In the genomic region with DNA sequence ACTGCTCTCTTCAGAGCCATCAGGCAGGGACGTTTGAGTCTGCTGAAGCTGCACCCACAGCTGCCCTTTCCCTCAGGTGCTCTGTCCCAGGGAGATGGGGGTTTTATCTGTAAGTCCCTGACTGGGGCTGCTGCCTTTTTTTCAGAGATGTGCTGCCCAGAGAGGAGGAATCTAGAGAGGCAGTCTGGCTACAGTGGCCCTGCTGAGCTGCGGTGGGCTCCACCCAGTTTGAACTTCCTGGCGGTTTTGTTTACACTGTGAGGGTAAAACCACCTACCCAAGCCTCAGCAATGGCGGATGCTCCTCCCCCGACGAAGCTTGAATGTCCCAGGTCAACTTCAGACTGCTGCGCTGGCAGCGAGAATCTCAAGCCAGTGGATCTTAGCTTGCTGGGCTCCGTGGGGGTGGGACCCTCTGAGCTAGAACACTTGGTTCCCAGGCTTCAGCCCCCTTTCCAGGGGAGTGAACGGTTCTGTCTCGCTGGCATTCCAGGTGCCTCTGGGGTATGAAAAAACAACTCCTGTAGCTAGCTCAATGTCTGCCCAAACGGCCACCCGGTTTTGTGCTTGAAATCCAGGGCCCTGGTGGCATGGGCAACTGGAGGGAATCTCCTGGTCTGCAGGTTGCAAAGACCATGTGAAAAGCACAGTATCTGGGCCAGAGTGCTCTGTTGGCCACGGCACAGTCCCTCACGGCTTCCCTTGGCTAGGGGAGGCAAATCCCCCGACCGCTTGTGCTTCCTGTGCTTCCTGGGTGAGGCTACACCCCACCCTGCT, we compare ENCODE assay signal across 1 cellular context.
TF ChIP-seq lines count a peak whose summit lies in the region.

No MANE protein-coding gene starts in this region.

TF ChIP-seq in HepG2, 621 proteins besides CTCF, POLR2A, EP300 and RAD21 (continued from another document):
- TF ChIP-seq, protein P1, sequence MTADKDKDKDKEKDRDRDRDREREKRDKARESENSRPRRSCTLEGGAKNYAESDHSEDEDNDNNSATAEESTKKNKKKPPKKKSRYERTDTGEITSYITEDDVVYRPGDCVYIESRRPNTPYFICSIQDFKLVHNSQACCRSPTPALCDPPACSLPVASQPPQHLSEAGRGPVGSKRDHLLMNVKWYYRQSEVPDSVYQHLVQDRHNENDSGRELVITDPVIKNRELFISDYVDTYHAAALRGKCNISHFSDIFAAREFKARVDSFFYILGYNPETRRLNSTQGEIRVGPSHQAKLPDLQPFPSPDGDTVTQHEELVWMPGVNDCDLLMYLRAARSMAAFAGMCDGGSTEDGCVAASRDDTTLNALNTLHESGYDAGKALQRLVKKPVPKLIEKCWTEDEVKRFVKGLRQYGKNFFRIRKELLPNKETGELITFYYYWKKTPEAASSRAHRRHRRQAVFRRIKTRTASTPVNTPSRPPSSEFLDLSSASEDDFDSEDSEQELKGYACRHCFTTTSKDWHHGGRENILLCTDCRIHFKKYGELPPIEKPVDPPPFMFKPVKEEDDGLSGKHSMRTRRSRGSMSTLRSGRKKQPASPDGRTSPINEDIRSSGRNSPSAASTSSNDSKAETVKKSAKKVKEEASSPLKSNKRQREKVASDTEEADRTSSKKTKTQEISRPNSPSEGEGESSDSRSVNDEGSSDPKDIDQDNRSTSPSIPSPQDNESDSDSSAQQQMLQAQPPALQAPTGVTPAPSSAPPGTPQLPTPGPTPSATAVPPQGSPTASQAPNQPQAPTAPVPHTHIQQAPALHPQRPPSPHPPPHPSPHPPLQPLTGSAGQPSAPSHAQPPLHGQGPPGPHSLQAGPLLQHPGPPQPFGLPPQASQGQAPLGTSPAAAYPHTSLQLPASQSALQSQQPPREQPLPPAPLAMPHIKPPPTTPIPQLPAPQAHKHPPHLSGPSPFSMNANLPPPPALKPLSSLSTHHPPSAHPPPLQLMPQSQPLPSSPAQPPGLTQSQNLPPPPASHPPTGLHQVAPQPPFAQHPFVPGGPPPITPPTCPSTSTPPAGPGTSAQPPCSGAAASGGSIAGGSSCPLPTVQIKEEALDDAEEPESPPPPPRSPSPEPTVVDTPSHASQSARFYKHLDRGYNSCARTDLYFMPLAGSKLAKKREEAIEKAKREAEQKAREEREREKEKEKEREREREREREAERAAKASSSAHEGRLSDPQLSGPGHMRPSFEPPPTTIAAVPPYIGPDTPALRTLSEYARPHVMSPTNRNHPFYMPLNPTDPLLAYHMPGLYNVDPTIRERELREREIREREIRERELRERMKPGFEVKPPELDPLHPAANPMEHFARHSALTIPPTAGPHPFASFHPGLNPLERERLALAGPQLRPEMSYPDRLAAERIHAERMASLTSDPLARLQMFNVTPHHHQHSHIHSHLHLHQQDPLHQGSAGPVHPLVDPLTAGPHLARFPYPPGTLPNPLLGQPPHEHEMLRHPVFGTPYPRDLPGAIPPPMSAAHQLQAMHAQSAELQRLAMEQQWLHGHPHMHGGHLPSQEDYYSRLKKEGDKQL (CRISPR knock-in tag; IDR thresholded peaks at IDR 0.05; ENCODE audit: low read depth): no peak
- TF ChIP-seq ZNF10 (CRISPR knock-in tag; IDR thresholded peaks at IDR 0.05; ENCODE audit: borderline replicate concordance, low read depth): no peak
- TF ChIP-seq, protein P2, sequence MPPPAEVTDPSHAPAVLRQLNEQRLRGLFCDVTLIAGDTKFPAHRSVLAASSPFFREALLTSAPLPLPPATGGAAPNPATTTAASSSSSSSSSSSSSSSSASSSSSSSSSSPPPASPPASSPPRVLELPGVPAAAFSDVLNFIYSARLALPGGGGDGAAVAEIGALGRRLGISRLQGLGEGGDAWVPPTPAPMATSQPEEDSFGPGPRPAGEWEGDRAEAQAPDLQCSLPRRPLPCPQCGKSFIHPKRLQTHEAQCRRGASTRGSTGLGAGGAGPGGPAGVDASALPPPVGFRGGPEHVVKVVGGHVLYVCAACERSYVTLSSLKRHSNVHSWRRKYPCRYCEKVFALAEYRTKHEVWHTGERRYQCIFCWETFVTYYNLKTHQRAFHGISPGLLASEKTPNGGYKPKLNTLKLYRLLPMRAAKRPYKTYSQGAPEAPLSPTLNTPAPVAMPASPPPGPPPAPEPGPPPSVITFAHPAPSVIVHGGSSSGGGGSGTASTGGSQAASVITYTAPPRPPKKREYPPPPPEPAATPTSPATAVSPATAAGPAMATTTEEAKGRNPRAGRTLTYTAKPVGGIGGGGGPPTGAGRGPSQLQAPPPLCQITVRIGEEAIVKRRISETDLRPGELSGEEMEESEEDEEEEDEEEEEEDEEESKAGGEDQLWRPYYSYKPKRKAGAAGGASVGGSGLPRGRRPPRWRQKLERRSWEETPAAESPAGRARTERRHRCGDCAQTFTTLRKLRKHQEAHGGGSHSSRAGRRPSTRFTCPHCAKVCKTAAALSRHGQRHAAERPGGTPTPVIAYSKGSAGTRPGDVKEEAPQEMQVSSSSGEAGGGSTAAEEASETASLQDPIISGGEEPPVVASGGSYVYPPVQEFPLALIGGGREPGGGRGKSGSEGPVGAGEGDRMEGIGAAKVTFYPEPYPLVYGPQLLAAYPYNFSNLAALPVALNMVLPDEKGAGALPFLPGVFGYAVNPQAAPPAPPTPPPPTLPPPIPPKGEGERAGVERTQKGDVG (CRISPR knock-in tag; IDR thresholded peaks at IDR 0.05; ENCODE audit: borderline replicate concordance): peak; percentile 91; the same call in 1 of the 2 replicates
- no peak for TF ChIP-seq ZNF30 (CRISPR knock-in tag; IDR thresholded peaks at IDR 0.05)
- no peak for TF ChIP-seq THYN1 (CRISPR knock-in tag; IDR thresholded peaks at IDR 0.05; ENCODE audit: borderline replicate concordance, low read depth)
- TF ChIP-seq SMC3 (IDR thresholded peaks at IDR 0.05; ENCODE audit: low read length): no peak
- no peak for TF ChIP-seq CENPX (CRISPR knock-in tag; IDR thresholded peaks at IDR 0.05)
- no peak for TF ChIP-seq SYNCRIP (IDR thresholded peaks at IDR 0.05; ENCODE audit: insufficient read depth, low read depth, low read length)
- TF ChIP-seq, protein P3, sequence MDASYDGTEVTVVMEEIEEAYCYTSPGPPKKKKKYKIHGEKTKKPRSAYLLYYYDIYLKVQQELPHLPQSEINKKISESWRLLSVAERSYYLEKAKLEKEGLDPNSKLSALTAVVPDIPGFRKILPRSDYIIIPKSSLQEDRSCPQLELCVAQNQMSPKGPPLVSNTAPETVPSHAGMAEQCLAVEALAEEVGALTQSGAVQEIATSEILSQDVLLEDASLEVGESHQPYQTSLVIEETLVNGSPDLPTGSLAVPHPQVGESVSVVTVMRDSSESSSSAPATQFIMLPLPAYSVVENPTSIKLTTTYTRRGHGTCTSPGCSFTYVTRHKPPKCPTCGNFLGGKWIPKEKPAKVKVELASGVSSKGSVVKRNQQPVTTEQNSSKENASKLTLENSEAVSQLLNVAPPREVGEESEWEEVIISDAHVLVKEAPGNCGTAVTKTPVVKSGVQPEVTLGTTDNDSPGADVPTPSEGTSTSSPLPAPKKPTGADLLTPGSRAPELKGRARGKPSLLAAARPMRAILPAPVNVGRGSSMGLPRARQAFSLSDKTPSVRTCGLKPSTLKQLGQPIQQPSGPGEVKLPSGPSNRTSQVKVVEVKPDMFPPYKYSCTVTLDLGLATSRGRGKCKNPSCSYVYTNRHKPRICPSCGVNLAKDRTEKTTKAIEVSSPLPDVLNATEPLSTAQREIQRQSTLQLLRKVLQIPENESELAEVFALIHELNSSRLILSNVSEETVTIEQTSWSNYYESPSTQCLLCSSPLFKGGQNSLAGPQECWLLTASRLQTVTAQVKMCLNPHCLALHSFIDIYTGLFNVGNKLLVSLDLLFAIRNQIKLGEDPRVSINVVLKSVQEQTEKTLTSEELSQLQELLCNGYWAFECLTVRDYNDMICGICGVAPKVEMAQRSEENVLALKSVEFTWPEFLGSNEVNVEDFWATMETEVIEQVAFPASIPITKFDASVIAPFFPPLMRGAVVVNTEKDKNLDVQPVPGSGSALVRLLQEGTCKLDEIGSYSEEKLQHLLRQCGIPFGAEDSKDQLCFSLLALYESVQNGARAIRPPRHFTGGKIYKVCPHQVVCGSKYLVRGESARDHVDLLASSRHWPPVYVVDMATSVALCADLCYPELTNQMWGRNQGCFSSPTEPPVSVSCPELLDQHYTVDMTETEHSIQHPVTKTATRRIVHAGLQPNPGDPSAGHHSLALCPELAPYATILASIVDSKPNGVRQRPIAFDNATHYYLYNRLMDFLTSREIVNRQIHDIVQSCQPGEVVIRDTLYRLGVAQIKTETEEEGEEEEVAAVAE (CRISPR knock-in tag; IDR thresholded peaks at IDR 0.05; ENCODE audit: borderline replicate concordance): no peak
- no peak for TF ChIP-seq REPIN1 (CRISPR knock-in tag; IDR thresholded peaks at IDR 0.05; ENCODE audit: borderline replicate concordance, low read depth)
- no peak for TF ChIP-seq ZNF552 (CRISPR knock-in tag; IDR thresholded peaks at IDR 0.05; ENCODE audit: borderline replicate concordance)
- TF ChIP-seq, protein P4, sequence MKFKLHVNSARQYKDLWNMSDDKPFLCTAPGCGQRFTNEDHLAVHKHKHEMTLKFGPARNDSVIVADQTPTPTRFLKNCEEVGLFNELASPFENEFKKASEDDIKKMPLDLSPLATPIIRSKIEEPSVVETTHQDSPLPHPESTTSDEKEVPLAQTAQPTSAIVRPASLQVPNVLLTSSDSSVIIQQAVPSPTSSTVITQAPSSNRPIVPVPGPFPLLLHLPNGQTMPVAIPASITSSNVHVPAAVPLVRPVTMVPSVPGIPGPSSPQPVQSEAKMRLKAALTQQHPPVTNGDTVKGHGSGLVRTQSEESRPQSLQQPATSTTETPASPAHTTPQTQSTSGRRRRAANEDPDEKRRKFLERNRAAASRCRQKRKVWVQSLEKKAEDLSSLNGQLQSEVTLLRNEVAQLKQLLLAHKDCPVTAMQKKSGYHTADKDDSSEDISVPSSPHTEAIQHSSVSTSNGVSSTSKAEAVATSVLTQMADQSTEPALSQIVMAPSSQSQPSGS (CRISPR knock-in tag; IDR thresholded peaks at IDR 0.05): no peak
- TF ChIP-seq, protein P5, sequence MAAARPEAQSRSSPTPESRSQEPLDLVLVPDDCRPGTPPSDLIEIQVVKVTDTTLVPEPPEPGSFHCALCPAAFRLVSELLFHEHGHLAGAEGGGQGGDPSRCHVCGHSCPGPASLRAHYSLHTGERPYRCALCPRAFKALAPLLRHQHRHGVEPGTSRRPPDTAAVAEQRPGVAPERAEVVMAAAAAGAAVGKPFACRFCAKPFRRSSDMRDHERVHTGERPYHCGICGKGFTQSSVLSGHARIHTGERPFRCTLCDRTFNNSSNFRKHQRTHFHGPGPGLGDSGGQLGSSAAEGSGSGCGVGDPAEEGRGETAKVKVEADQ (CRISPR knock-in tag; IDR thresholded peaks at IDR 0.05; ENCODE audit: borderline replicate concordance): no peak
- TF ChIP-seq ONECUT2 (CRISPR knock-in tag; IDR thresholded peaks at IDR 0.05): no peak
- no peak for TF ChIP-seq ZNF7 (CRISPR knock-in tag; IDR thresholded peaks at IDR 0.05)
- TF ChIP-seq ZFP36L1 (CRISPR knock-in tag; IDR thresholded peaks at IDR 0.05): no peak
- no peak for TF ChIP-seq ZNF766 (CRISPR knock-in tag; IDR thresholded peaks at IDR 0.05; ENCODE audit: borderline replicate concordance)
- TF ChIP-seq ESRRA (CRISPR knock-in tag; IDR thresholded peaks at IDR 0.05; ENCODE audit: low read depth): no peak
- TF ChIP-seq IKZF4 (CRISPR knock-in tag; IDR thresholded peaks at IDR 0.05; ENCODE audit: borderline replicate concordance, low read depth, not compliant biosample characterization): no peak
- TF ChIP-seq ZNF605 (CRISPR knock-in tag; IDR thresholded peaks at IDR 0.05): no peak
